In genomic region chr13:106619688-106620555, GRCh38 we compare ENCODE assay signal across 8 cellular contexts. TPM values are rescaled to one million over a fixed set of nuclear protein-coding genes. Genes with fewer than 3 reads are reported as not detected.
A peak's percentile ranks its signal among the peaks of the same experiment; 100 is the strongest.
DNase-seq lines count a peak whose midpoint lies in the region; ATAC-seq, FAIRE-seq and TF ChIP-seq lines count a peak whose summit lies in the region.

No MANE protein-coding gene starts in this region.

- H3K36me3 Mint-ChIP-seq in CD14-positive monocyte (no peaks in the 10 kb centered on the region), endothelial cell (ENCODE audit: low read depth, unreplicated experiment) (no peaks in the 10 kb centered on the region)
- H3K36me3 Mint-ChIP-seq in activated T-helper 1 cell treated with anti-CD3 and anti-CD28 coated beads, Interleukin-12 subunit alpha, Interleukin-12 subunit beta, Interleukin-2, Interleukin-4 antibody, amounts not matched to agents 30 ng/mL and 10 ng/mL and 1 ng/mL, durations not matched to agents 14 hours and 24 hours and 36 hours (ENCODE audit: low read depth): no peaks in the 10 kb centered on the region

- ATAC-seq in HG02852 (IDR thresholded peaks at IDR 0.05; ENCODE audit: unreplicated experiment) (peak; percentile 95), SK-N-SH treated with all-trans-retinoic acid at 6 μM for 48 hours (peak; percentile 98)

- intact Hi-C loops in CD14-positive monocyte (cut with micrococcal nuclease): no loop called here
- intact Hi-C loops in activated T-helper 1 cell treated with anti-CD3 and anti-CD28 coated beads, Interleukin-12 subunit alpha, Interleukin-12 subunit beta, Interleukin-2, Interleukin-4 antibody, amounts not matched to agents 30 ng/mL and 10 ng/mL and 1 ng/mL, durations not matched to agents 14 hours and 24 hours and 36 hours (cut with micrococcal nuclease): loop anchor here (1.0 to 10.0 kb wide), 3 partner anchors 51 to 295 kb away; partner anchors contain the start of gene ARGLU1

- peak; percentile 81 for TF ChIP-seq CTCF in CD14-positive monocyte (IDR thresholded peaks at IDR 0.05)
- TF ChIP-seq CTCF in endothelial cell (IDR thresholded peaks at IDR 0.05; ENCODE audit: unreplicated experiment): peak; percentile 78

- H3K27ac Mint-ChIP-seq in CD14-positive monocyte: no peak overlapping the region
- no peak overlapping the region for H3K27ac Mint-ChIP-seq in endothelial cell (ENCODE audit: unreplicated experiment)
- no peak overlapping the region for H3K27ac Mint-ChIP-seq in activated T-helper 1 cell treated with anti-CD3 and anti-CD28 coated beads, Interleukin-12 subunit alpha, Interleukin-12 subunit beta, Interleukin-2, Interleukin-4 antibody, amounts not matched to agents 30 ng/mL and 10 ng/mL and 1 ng/mL, durations not matched to agents 14 hours and 24 hours and 36 hours

- peaks cover 0 to 12% (median 2%) of the 10 kb centered on the region in 3 donors for H3K27me3 Mint-ChIP-seq in CD14-positive monocyte (ENCODE audit: low read depth in 3 of 3)
- peaks cover 5% of the 10 kb centered on the region for H3K27me3 Mint-ChIP-seq in endothelial cell (ENCODE audit: unreplicated experiment)
- H3K27me3 Mint-ChIP-seq in activated T-helper 1 cell treated with anti-CD3 and anti-CD28 coated beads, Interleukin-12 subunit alpha, Interleukin-12 subunit beta, Interleukin-2, Interleukin-4 antibody, amounts not matched to agents 30 ng/mL and 10 ng/mL and 1 ng/mL, durations not matched to agents 14 hours and 24 hours and 36 hours (ENCODE audit: insufficient read depth): peaks cover 8% of the 10 kb centered on the region

- FAIRE-seq in GM18507 (lab: Jason Lieb, UNC): peak; percentile 69

- DNase-seq in CD14-positive monocyte (ENCODE audit: low spot score) (no peak), GM18507 (ENCODE audit: extremely low spot score, insufficient read length, low read depth) (peak; percentile 20), NCI-H1092 treated with DMSO at 0.1 percent for 48 hours (lab: John Stamatoyannopoulos, UW) (peak; percentile 77), endothelial cell (ENCODE audit: low spot score) (peak; percentile 26), midbrain (lab: John Stamatoyannopoulos, UW) (peak; percentile 63)
- no peak for DNase-seq in activated T-helper 1 cell treated with anti-CD3 and anti-CD28 coated beads, Interleukin-12 subunit alpha, Interleukin-12 subunit beta, Interleukin-2, Interleukin-4 antibody, amounts not matched to agents 30 ng/mL and 10 ng/mL and 1 ng/mL, durations not matched to agents 14 hours and 24 hours and 36 hours (ENCODE audit: low spot score)

- H3K4me3 Mint-ChIP-seq in CD14-positive monocyte (peak overlapping the region in 1 of 2 donors; percentile 7), endothelial cell (ENCODE audit: unreplicated experiment) (no peak overlapping the region)
- no peak overlapping the region for H3K4me3 Mint-ChIP-seq in activated T-helper 1 cell treated with anti-CD3 and anti-CD28 coated beads, Interleukin-12 subunit alpha, Interleukin-12 subunit beta, Interleukin-2, Interleukin-4 antibody, amounts not matched to agents 30 ng/mL and 10 ng/mL and 1 ng/mL, durations not matched to agents 14 hours and 24 hours and 36 hours

- peaks cover 2% of the 10 kb centered on the region for H3K4me1 Mint-ChIP-seq in CD14-positive monocyte
- H3K4me1 Mint-ChIP-seq in endothelial cell (ENCODE audit: unreplicated experiment): peaks cover 40% of the 10 kb centered on the region
- peaks cover 10% of the 10 kb centered on the region for H3K4me1 Mint-ChIP-seq in activated T-helper 1 cell treated with anti-CD3 and anti-CD28 coated beads, Interleukin-12 subunit alpha, Interleukin-12 subunit beta, Interleukin-2, Interleukin-4 antibody, amounts not matched to agents 30 ng/mL and 10 ng/mL and 1 ng/mL, durations not matched to agents 14 hours and 24 hours and 36 hours (ENCODE audit: low read depth)

- H3K9me3 Mint-ChIP-seq in CD14-positive monocyte (peaks cover 0 to 3% (median 0%) of the 10 kb centered on the region in 7 donors), endothelial cell (ENCODE audit: unreplicated experiment) (no peaks in the 10 kb centered on the region)
- no peaks in the 10 kb centered on the region for H3K9me3 Mint-ChIP-seq in activated T-helper 1 cell treated with anti-CD3 and anti-CD28 coated beads, Interleukin-12 subunit alpha, Interleukin-12 subunit beta, Interleukin-2, Interleukin-4 antibody, amounts not matched to agents 30 ng/mL and 10 ng/mL and 1 ng/mL, durations not matched to agents 14 hours and 24 hours and 36 hours

TF ChIP-seq in SK-N-SH treated with all-trans-retinoic acid at 6 μM for 48 hours, 23 proteins besides CTCF, POLR2A, EP300 and RAD21:
- TF ChIP-seq ZNF8 (CRISPR knock-in tag; IDR thresholded peaks at IDR 0.05): 0 out of 2 replicates have a peak, but pooled peaks have one; percentile 18
- TF ChIP-seq SNAI2 (CRISPR knock-in tag; IDR thresholded peaks at IDR 0.05): no peak
- TF ChIP-seq TSHZ2 (CRISPR knock-in tag; IDR thresholded peaks at IDR 0.05): no peak
- TF ChIP-seq ZFP3 (CRISPR knock-in tag; IDR thresholded peaks at IDR 0.05): no peak
- no peak for TF ChIP-seq TCF4 (CRISPR knock-in tag; IDR thresholded peaks at IDR 0.05; ENCODE audit: borderline replicate concordance)
- TF ChIP-seq ARNTL (CRISPR knock-in tag; IDR thresholded peaks at IDR 0.05; ENCODE audit: borderline replicate concordance, low read depth): no peak
TF ChIP-seq in SK-N-SH treated with all-trans-retinoic acid at 6 μM for 48 hours: peak in this region for 1.

RNA-seq across cellular contexts. Expression of gene ARGLU1, which starts 52.0 kb away (rescaled TPM):
- polyA plus RNA-seq in CD14-positive monocyte: 10 to 100 TPM; 22.4 to 27.2 TPM
- total RNA-seq in endothelial cell (ENCODE audit: unreplicated experiment): 242 TPM
- 89.8 and 91.5 TPM in 2 replicates for total RNA-seq in activated T-helper 1 cell treated with anti-CD3 and anti-CD28 coated beads, Interleukin-12 subunit alpha, Interleukin-12 subunit beta, Interleukin-2, Interleukin-4 antibody, amounts not matched to agents 30 ng/mL and 10 ng/mL and 1 ng/mL, durations not matched to agents 14 hours and 24 hours and 36 hours

Comparison
In these comparisons a context has a peak if more than half of its experiments do, and no peak if none do; other contexts are left out.
1. DNase-seq: peak in GM18507 (single experiment), NCI-H1092 treated with DMSO at 0.1 percent for 48 hours (single experiment), endothelial cell (single experiment) and midbrain (single experiment); none in CD14-positive monocyte (single experiment) and activated T-helper 1 cell treated with anti-CD3 and anti-CD28 coated beads, Interleukin-12 subunit alpha, Interleukin-12 subunit beta, Interleukin-2, Interleukin-4 antibody, amounts not matched to agents 30 ng/mL and 10 ng/mL and 1 ng/mL, durations not matched to agents 14 hours and 24 hours and 36 hours (single experiment).